ENCODE assay signal across 8 cellular contexts in the genomic region with DNA sequence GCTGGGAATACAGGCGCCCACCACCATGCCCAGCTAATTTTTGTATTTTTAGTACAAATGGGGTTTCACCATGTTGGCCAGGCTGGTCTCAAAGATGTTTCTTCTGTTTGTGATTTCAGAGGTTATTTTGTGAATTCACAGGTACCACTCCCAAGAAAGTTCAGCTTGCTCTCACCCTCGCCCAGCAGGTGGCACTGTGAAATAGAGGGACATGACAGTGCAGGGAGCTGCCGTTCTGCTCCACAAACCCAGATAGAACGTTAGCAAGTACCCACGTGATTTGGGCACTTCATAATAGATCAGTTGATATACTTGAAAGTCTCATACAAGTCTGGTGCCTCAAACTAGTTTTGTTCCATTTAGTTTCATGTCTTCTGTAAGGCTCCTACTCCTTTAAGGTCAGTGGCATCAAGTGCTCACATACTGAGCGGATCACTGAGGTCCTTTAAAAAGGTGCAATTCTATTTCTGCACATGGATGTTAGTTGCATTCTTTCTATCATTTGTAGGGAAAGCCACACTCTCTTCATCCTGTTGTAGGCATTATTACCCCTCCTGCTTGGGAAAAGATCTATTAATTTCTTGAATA.
DNase-seq lines count a peak whose midpoint lies in the region; ATAC-seq and TF ChIP-seq lines count a peak whose summit lies in the region.

No MANE protein-coding gene starts in this region.

- no peaks in the 10 kb centered on the region for H3K36me3 Mint-ChIP-seq in memory B cell

- no peaks in the 10 kb centered on the region for H3K27me3 Mint-ChIP-seq in memory B cell

- peak; percentile 78 for TF ChIP-seq CTCF in AG10803 (conservative IDR thresholded peaks at IDR 0.05; ENCODE audit: low read length)

- no peaks in the 10 kb centered on the region for H3K9me3 Mint-ChIP-seq in memory B cell

- no peak overlapping the region for H3K4me3 ChIP-seq in AG10803 (ENCODE audit: low read length)

- H3K4me1 Mint-ChIP-seq in memory B cell, result peaks cover 24% of the 10 kb centered on the region

- no peak overlapping the region for H3K27ac Mint-ChIP-seq in memory B cell

- peak; percentile 75 for DNase-seq in AG10803 (ENCODE audit: low read depth)
- peak; percentile 50 for DNase-seq in NCI-H82 treated with DMSO at 0.1 percent for 48 hours (lab: John Stamatoyannopoulos, UW; ENCODE audit: unreplicated experiment)
- DNase-seq in activated CD4-positive, alpha-beta T cell treated with anti-CD3 and anti-CD28 coated beads, Interleukin-2, amount 50 U/mL, for 48 hours, result peak; percentile 82 to 86
- peak; percentile 51 for DNase-seq in effector CD8-positive, alpha-beta T cell (lab: John Stamatoyannopoulos, UW)
- peak; percentile 69 to 72 for DNase-seq in memory B cell (ENCODE audit: low spot score in 2 of 2)
- peak; percentile 50 to 64 for DNase-seq in stimulated activated CD8-positive, alpha-beta memory T cell treated with anti-CD3 and anti-CD28 coated beads, Interleukin-15, amount 100 ng/mL, for 48 hours (ENCODE audit: low read depth in 2 of 2)

- no peak overlapping the region for H3K4me3 Mint-ChIP-seq in memory B cell

- peak; percentile 79 for ATAC-seq in GM19035 (IDR thresholded peaks at IDR 0.05; ENCODE audit: unreplicated experiment)
- ATAC-seq in HG03432 (IDR thresholded peaks at IDR 0.05; ENCODE audit: unreplicated experiment), result peak; percentile 68
- ATAC-seq in memory B cell (ENCODE audit: low read depth), result peak; percentile 95
